In the genomic region with DNA sequence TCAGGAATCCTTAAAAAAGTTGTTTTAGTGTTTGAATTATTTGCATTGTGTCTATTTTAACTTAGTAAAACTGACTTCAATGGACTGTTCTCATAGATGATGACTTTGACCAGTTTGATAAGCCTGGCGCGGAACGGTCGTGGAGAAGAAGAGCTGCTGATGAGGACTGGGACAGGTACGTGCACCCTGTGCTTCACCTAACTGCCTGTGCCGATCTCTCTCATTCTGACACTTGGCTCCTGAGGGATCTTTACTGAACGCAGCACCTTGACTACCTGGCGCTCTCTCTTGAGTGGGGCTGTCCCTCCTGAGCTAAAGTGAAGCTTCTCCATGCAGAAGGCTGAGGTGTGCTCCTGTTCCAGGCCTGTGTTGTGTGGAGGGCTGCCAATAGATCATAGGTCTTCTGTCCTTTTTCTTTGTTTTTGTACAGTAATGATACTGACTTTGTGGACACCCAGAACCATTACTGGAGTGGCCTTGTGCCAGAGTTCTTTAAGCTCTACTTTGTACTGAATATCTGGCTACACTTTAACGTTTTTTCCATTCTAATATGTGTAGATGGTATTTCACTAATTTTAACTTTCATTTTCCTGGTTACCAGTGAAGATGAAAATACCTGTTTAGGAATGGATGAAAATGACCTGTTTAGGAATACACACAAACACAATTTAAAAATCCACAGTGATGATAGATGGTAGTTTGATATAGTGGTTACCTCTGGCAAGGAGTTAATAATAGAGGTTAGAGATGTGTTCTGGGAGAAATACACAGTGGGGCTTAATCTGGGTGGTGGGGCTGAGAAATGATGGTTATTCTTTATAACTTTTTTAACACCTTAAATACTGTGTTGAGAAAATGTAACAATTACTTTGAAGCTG, we compare ENCODE assay signal across 15 cellular contexts. TPM values are rescaled to one million over a fixed set of nuclear protein-coding genes. Genes with fewer than 3 reads are reported as not detected.
DNase-seq lines count a peak whose midpoint lies in the region; ATAC-seq, FAIRE-seq and TF ChIP-seq lines count a peak whose summit lies in the region.
"Had no signal": no experiment of that assay in that cellular context is flagged by ENCODE, and none has a peak within 500 bp of the region (broad histone marks: within the 10 kb centered on the region; RNA-seq: fewer than 3 reads in every experiment).

No MANE protein-coding gene starts in this region.

- H4K8ac ChIP-seq in H1 (ENCODE audit: extremely low read depth, insufficient read depth, low read length), result no peak overlapping the region

- H3K4me1 ChIP-seq in Panc1 (ENCODE audit: control insufficient read depth, insufficient read depth, low read length) (peaks cover 19% of the 10 kb centered on the region), H1 (replicated peaks in 1 of 4; ENCODE audit: control insufficient read depth in 3 of 4, insufficient read depth in 4 of 4, low read length in 3 of 4) (peaks cover 1 to 9% (median 6%) of the 10 kb centered on the region in 4 experiments; a peak in 5 of 7 replicates), osteoblast (ENCODE audit: insufficient read depth, low read length) (peaks cover 25% of the 10 kb centered on the region)

- intact Hi-C loops in activated CD4-positive, alpha-beta memory T cell treated with anti-CD3 and anti-CD28 coated beads for 36 hours (cut with micrococcal nuclease), result loop anchor here (10.0 kb wide), 1 partner anchor 1109 kb away; no protein-coding TSS in a partner anchor
- intact Hi-C loops in Panc1 (cut with micrococcal nuclease; ENCODE audit: unreplicated experiment), result no loop called here

- in situ Hi-C loops in Panc1 (cut with HindIII; ENCODE audit: low pct_unique_long_range_greater_than_20kb, low sequenced_read_pairs), result no loop called here

- 0 out of 2 replicates have a peak overlapping the region, but pooled peaks have one; percentile 12 for H2BK15ac ChIP-seq in H1 (ENCODE audit: low read length)

- peaks cover 14% of the 10 kb centered on the region for H3K79me1 ChIP-seq in H1 (ENCODE audit: low read depth, low read length)

- peaks cover 84% of the 10 kb centered on the region for H3K4me1 Mint-ChIP-seq in activated CD4-positive, alpha-beta memory T cell treated with anti-CD3 and anti-CD28 coated beads for 36 hours (ENCODE audit: low read depth)
- peaks cover 57% of the 10 kb centered on the region for H3K4me1 Mint-ChIP-seq in activated CD4-positive, alpha-beta memory T cell treated with anti-CD3 and anti-CD28 coated beads, Interleukin-2, amount 10 ng/mL, durations not matched to agents 7 days and 5 days

- BruUV-seq in Panc1 (replicated peaks; lab: Mats Ljungman, UMichigan), result no TSS peak

- no peak overlapping the region for H4K91ac ChIP-seq in H1 (replicated peaks; ENCODE audit: insufficient read length, low read length)

- TF ChIP-seq RAD21 in H1 (IDR thresholded peaks at IDR 0.05 in 1 of 2, conservative IDR thresholded peaks at IDR 0.05 in 1 of 2; ENCODE audit: low read depth in 2 of 2, low read length in 2 of 2), result no peak

- H3K79me2 ChIP-seq in H1 (ENCODE audit: control insufficient read depth in 1 of 2, insufficient read depth in 2 of 2, low read length in 2 of 2), result peaks cover 17 to 98% of the 10 kb centered on the region in 2 experiments
- peaks cover 95% of the 10 kb centered on the region for H3K79me2 ChIP-seq in osteoblast (ENCODE audit: insufficient read depth, low read length)

- H2AFZ ChIP-seq in H1 (ENCODE audit: low read length) (no peak overlapping the region), osteoblast (ENCODE audit: low read length) (no peak overlapping the region)

- peak; percentile 57 for ATAC-seq in Panc1
- ATAC-seq in GM19463 (IDR thresholded peaks at IDR 0.05; ENCODE audit: unreplicated experiment), result no peak
- ATAC-seq: T-cell had no signal

- H3K23ac ChIP-seq in H1 (ENCODE audit: insufficient read length), result no peak overlapping the region

- no peak overlapping the region for H3K56ac ChIP-seq in H1 (replicated peaks; ENCODE audit: insufficient read length, low read depth, low read length)

- peak overlapping the region; percentile 9 for H3K27ac Mint-ChIP-seq in activated CD4-positive, alpha-beta memory T cell treated with anti-CD3 and anti-CD28 coated beads for 36 hours
- H3K27ac Mint-ChIP-seq in activated CD4-positive, alpha-beta memory T cell treated with anti-CD3 and anti-CD28 coated beads, Interleukin-2, amount 10 ng/mL, durations not matched to agents 7 days and 5 days, result no peak overlapping the region
- H3K27ac Mint-ChIP-seq: T-cell had no signal

- H3K4me2 ChIP-seq in H1 (ENCODE audit: insufficient read depth in 1 of 2, low read depth in 2 of 2, low read length in 2 of 2) (no peak overlapping the region), osteoblast (ENCODE audit: insufficient read depth, low read length) (peak overlapping the region; percentile 68)

- no peak overlapping the region for H2BK120ac ChIP-seq in H1 (replicated peaks; ENCODE audit: low read depth, low read length)

- WGBS in H1 (ENCODE audit: extremely low coverage in 1 of 2, insufficient coverage in 1 of 2, insufficient read length in 1 of 2, insufficient replicate concordance in 2 of 2, low coverage in 1 of 2, low lambda C conversion rate in 2 of 2, missing lambda C conversion rate in 1 of 2), 2 experiments, result 94% methylated on average over 9 of the region's 9 CpGs; no CpG with 5 or more reads in 1 of the 2 experiments

- no peak overlapping the region for H2AK5ac ChIP-seq in H1 (ENCODE audit: low read depth, low read length)

- no peaks in the 10 kb centered on the region for H3K27me3 Mint-ChIP-seq in activated CD4-positive, alpha-beta memory T cell treated with anti-CD3 and anti-CD28 coated beads for 36 hours
- H3K27me3 Mint-ChIP-seq in activated CD4-positive, alpha-beta memory T cell treated with anti-CD3 and anti-CD28 coated beads, Interleukin-2, amount 10 ng/mL, durations not matched to agents 7 days and 5 days, result no peaks in the 10 kb centered on the region
- H3K27me3 Mint-ChIP-seq: T-cell had no signal

- TF ChIP-seq CTCF in Panc1 (IDR thresholded peaks at IDR 0.05) (no peak), H1 (IDR thresholded peaks at IDR 0.05; ENCODE audit: control extremely low read depth in 1 of 3, insufficient read depth in 1 of 3, low read depth in 1 of 3, low read length in 3 of 3) (no peak), osteoblast (IDR thresholded peaks at IDR 0.05; ENCODE audit: extremely low read depth, low read depth, low read length) (no peak)

- H4K20me1 ChIP-seq in H1 (replicated peaks in 1 of 2; ENCODE audit: control insufficient read depth in 1 of 2, insufficient read depth in 2 of 2, low read length in 2 of 2) (peaks cover 24 to 25% of the 10 kb centered on the region in 2 experiments), osteoblast (ENCODE audit: insufficient read depth, low read length) (peaks cover 65% of the 10 kb centered on the region)

- H3K23me2 ChIP-seq in H1 (ENCODE audit: low read depth, low read length), result no peaks in the 10 kb centered on the region

- no peak for DNase-seq in activated CD4-positive, alpha-beta memory T cell treated with anti-CD3 and anti-CD28 coated beads for 36 hours
- DNase-seq in activated CD4-positive, alpha-beta memory T cell treated with anti-CD3 and anti-CD28 coated beads, Interleukin-2, amount 10 ng/mL, durations not matched to agents 7 days and 5 days, result no peak
- no peak for DNase-seq in Panc1 (ENCODE audit: low read depth, low spot score)
- DNase-seq in H1 (ENCODE audit: low read depth in 1 of 2, low spot score in 2 of 2), result no peak
- DNase-seq in osteoblast (ENCODE audit: insufficient read length, low spot score, missing footprints), result no peak
- DNase-seq in NCI-H1694 treated with DMSO at 0.1 percent for 48 hours (lab: John Stamatoyannopoulos, UW), result no peak
- DNase-seq in ureter (ENCODE audit: low spot score), result no peak
- DNase-seq: activated CD4-positive, alpha-beta T cell treated with anti-CD3 and anti-CD28 coated beads for 48 hours; activated naive CD4-positive, alpha-beta T cell treated with anti-CD3 and anti-CD28 coated beads, Interleukin-2, amount 50 U/mL, for 16 hours; heart right ventricle; small intestine; T-cell; testis had no signal

- H3K9me3 ChIP-seq in Panc1 (ENCODE audit: control insufficient read depth, insufficient read depth, low read depth, low read length) (no peaks in the 10 kb centered on the region), H1 (ENCODE audit: insufficient read depth in 2 of 2, low read depth in 1 of 2, low read length in 1 of 2) (no peaks in the 10 kb centered on the region), osteoblast (ENCODE audit: low read depth, low read length) (no peaks in the 10 kb centered on the region)
- H3K9me3 ChIP-seq: testis had no signal

- H3K18ac ChIP-seq in H1 (ENCODE audit: extremely low read depth, low read length), result no peak overlapping the region

- H4K5ac ChIP-seq in H1 (ENCODE audit: insufficient read length, low read depth, low read length), result no peak overlapping the region

- H3K4ac ChIP-seq in H1 (replicated peaks; ENCODE audit: insufficient read length, low read depth, low read length), result no peak overlapping the region

- H3K36me3 Mint-ChIP-seq in activated CD4-positive, alpha-beta memory T cell treated with anti-CD3 and anti-CD28 coated beads for 36 hours, result peaks cover 7% of the 10 kb centered on the region
- peaks cover 29% of the 10 kb centered on the region for H3K36me3 Mint-ChIP-seq in activated CD4-positive, alpha-beta memory T cell treated with anti-CD3 and anti-CD28 coated beads, Interleukin-2, amount 10 ng/mL, durations not matched to agents 7 days and 5 days (ENCODE audit: low read depth)

- H2BK5ac ChIP-seq in H1 (ENCODE audit: low read depth, low read length), result no peak overlapping the region

- H3K4me3 ChIP-seq in Panc1 (ENCODE audit: low read depth in 2 of 2, low read length in 2 of 2), result no peak overlapping the region
- no peak overlapping the region for H3K4me3 ChIP-seq in H1 (ENCODE audit: extremely low read depth in 1 of 4, insufficient read depth in 2 of 4, low read depth in 3 of 4, low read length in 4 of 4)
- H3K4me3 ChIP-seq in osteoblast (ENCODE audit: insufficient read depth, low read length), result no peak overlapping the region
- H3K4me3 ChIP-seq: heart right ventricle, testis had no signal

- TF ChIP-seq POLR2A in H1 (IDR thresholded peaks at IDR 0.05; ENCODE audit: control extremely low read depth in 1 of 2, low read depth in 2 of 2, low read length in 2 of 2), result no peak

- H3K36me3 ChIP-seq in Panc1 (ENCODE audit: control insufficient read depth, insufficient read depth, low read length), result no peaks in the 10 kb centered on the region
- peaks cover 0 to 3% (median 0%) of the 10 kb centered on the region in 4 experiments; a peak in 1 of 8 replicates for H3K36me3 ChIP-seq in H1 (ENCODE audit: control insufficient read depth in 2 of 4, insufficient read depth in 4 of 4, low read length in 3 of 4)
- H3K36me3 ChIP-seq in osteoblast (ENCODE audit: insufficient read depth, low read length), result no peaks in the 10 kb centered on the region

- no peak for TF ChIP-seq EP300 in H1 (IDR thresholded peaks at IDR 0.05; ENCODE audit: borderline replicate concordance in 1 of 2, low read depth in 2 of 2, low read length in 2 of 2)

- H3K27me3 ChIP-seq in Panc1 (ENCODE audit: control insufficient read depth, insufficient read depth, low read length), result no peaks in the 10 kb centered on the region
- H3K27me3 ChIP-seq in H1 (replicated peaks in 1 of 4; ENCODE audit: control insufficient read depth in 3 of 4, extremely low read depth in 1 of 4, insufficient read depth in 3 of 4, low read length in 3 of 4), result no peaks in the 10 kb centered on the region
- no peaks in the 10 kb centered on the region for H3K27me3 ChIP-seq in osteoblast (ENCODE audit: insufficient read depth, low read length)
- H3K27me3 ChIP-seq: heart right ventricle, testis had no signal

- no peak overlapping the region for H3K4me3 Mint-ChIP-seq in activated CD4-positive, alpha-beta memory T cell treated with anti-CD3 and anti-CD28 coated beads for 36 hours
- no peak overlapping the region for H3K4me3 Mint-ChIP-seq in activated CD4-positive, alpha-beta memory T cell treated with anti-CD3 and anti-CD28 coated beads, Interleukin-2, amount 10 ng/mL, durations not matched to agents 7 days and 5 days
- H3K4me3 Mint-ChIP-seq: T-cell had no signal

- CTCF ChIA-PET in activated CD4-positive, alpha-beta memory T cell treated with anti-CD3 and anti-CD28 coated beads for 36 hours (lab: Charles Lee), result interaction anchor here (0.7 to 1.6 kb wide), 2 partner anchors 21 to 67 kb away, joined by 3 to 5 read pairs; partner anchors contain the start of gene RBM33
- CTCF ChIA-PET in activated CD4-positive, alpha-beta memory T cell treated with anti-CD3 and anti-CD28 coated beads, Interleukin-2, amount 10 ng/mL, durations not matched to agents 7 days and 5 days (lab: Charles Lee), result interaction anchor here (1.3 kb wide), 1 partner anchor 67 kb away, joined by 5 read pairs; no protein-coding TSS in a partner anchor
- CTCF ChIA-PET in Panc1 (lab: Charles Lee), result no interaction called here
- CTCF ChIA-PET in H1 (lab: Charles Lee; ENCODE audit: partially characterized antibody), result no interaction called here

- H3K27ac ChIP-seq in Panc1 (ENCODE audit: low read length) (no peak overlapping the region; the same call in 1 of the 2 replicates), H1 (ENCODE audit: low read depth, low read length) (no peak overlapping the region), osteoblast (ENCODE audit: low read depth, low read length) (peak overlapping the region; percentile 79)
- H3K27ac ChIP-seq: heart right ventricle, testis had no signal

- H3K9me3 Mint-ChIP-seq in activated CD4-positive, alpha-beta memory T cell treated with anti-CD3 and anti-CD28 coated beads for 36 hours, result no peaks in the 10 kb centered on the region
- no peaks in the 10 kb centered on the region for H3K9me3 Mint-ChIP-seq in activated CD4-positive, alpha-beta memory T cell treated with anti-CD3 and anti-CD28 coated beads, Interleukin-2, amount 10 ng/mL, durations not matched to agents 7 days and 5 days

- FAIRE-seq in H1 (lab: Jason Lieb, UNC), result no peak
- FAIRE-seq: D721Med, small intestine had no signal

- H2BK12ac ChIP-seq in H1 (ENCODE audit: low read depth, low read length), result no peak overlapping the region

- POLR2A ChIA-PET in activated CD4-positive, alpha-beta memory T cell treated with anti-CD3 and anti-CD28 coated beads for 36 hours (lab: Charles Lee), result interaction anchor here (1.3 kb wide), 1 partner anchor 21 kb away, joined by 3 read pairs; the partner anchor contains the start of gene RBM33
- POLR2A ChIA-PET in activated CD4-positive, alpha-beta memory T cell treated with anti-CD3 and anti-CD28 coated beads, Interleukin-2, amount 10 ng/mL, durations not matched to agents 7 days and 5 days (lab: Charles Lee), result no interaction called here
- POLR2A ChIA-PET in Panc1 (lab: Charles Lee), result no interaction called here
- POLR2A ChIA-PET in H1 (lab: Charles Lee; ENCODE audit: partially characterized antibody), result interaction anchor here (0.6 kb wide), 2 partner anchors 1112 to 1919 kb away, joined by 3 to 5 read pairs; no protein-coding TSS in a partner anchor

- no peak overlapping the region for H3K14ac ChIP-seq in H1 (ENCODE audit: insufficient read length)

- no peak overlapping the region for H2BK20ac ChIP-seq in H1 (ENCODE audit: low read length)

- no peak overlapping the region for H3K9ac ChIP-seq in H1 (replicated peaks in 1 of 4; ENCODE audit: extremely low read depth in 1 of 4, low read depth in 3 of 4, low read length in 3 of 4)

RNA-seq across cellular contexts. Expression of gene RBM33, which starts 20.9 kb away (rescaled TPM):
- total RNA-seq in activated CD4-positive, alpha-beta memory T cell treated with anti-CD3 and anti-CD28 coated beads for 36 hours, result 10 to 100 TPM; 57.7 to 65.3 TPM
- 10 to 100 TPM; 75.8 to 76.5 TPM for total RNA-seq in activated CD4-positive, alpha-beta memory T cell treated with anti-CD3 and anti-CD28 coated beads, Interleukin-2, amount 10 ng/mL, durations not matched to agents 7 days and 5 days
- total RNA-seq in Panc1 (2021; ENCODE audit: unreplicated experiment), result 61.1 TPM
- 46.3 TPM for polyA plus RNA-seq in Panc1 (2012; ENCODE audit: insufficient read length)
- total RNA-seq in H1 (2021; fragmentation: NEBNext Ultra II Directional; extraction: Animal tissue kit (Norgen Biotek cat#: 25700)), result 56.5 and 64.6 TPM in 2 replicates
- 16.5 and 32.5 TPM in 2 replicates for polyA plus RNA-seq in H1 (2011; rRNA removed)
- 12.2 TPM for polyA plus RNA-seq in H1 (2011; cell fraction: cytosol; rRNA removed)
- polyA plus RNA-seq in H1 (2011; cell fraction: nucleus; rRNA removed), result 46.4 TPM
- polyA plus RNA-seq in H1 (2012, experiment 1 of 2), result 19.6 to 25.6 TPM (median 22.5 TPM) in 4 replicates
- 3.7 TPM for polyA plus RNA-seq in H1 (2012, experiment 2 of 2)
- 38.4 TPM for polyA plus RNA-seq in H1 (2013, experiment 1 of 2)
- polyA plus RNA-seq in H1 (2013, experiment 2 of 2), result 36.8 TPM
- polyA minus RNA-seq in H1 (2011; rRNA and poly(A)+ RNA removed), result 16.2 and 17.2 TPM in 2 replicates
- 19.3 TPM for polyA minus RNA-seq in H1 (2011; cell fraction: cytosol; rRNA and poly(A)+ RNA removed)
- polyA minus RNA-seq in H1 (2011; cell fraction: nucleus; rRNA and poly(A)+ RNA removed), result 62.6 TPM
- 25.0 and 27.5 TPM in 2 replicates for total RNA-seq in osteoblast
- total RNA-seq in ureter, result 70.8 TPM

Comparison
In these comparisons a context has a peak if more than half of its experiments do, and no peak if none do; other contexts are left out.
1. POLR2A ChIA-PET loops: an anchor here in activated CD4-positive, alpha-beta memory T cell treated with anti-CD3 and anti-CD28 coated beads for 36 hours (1.3 kb wide) and H1 (0.6 kb wide); none called in activated CD4-positive, alpha-beta memory T cell treated with anti-CD3 and anti-CD28 coated beads, Interleukin-2, amount 10 ng/mL, durations not matched to agents 7 days and 5 days and Panc1.
2. CTCF ChIA-PET loops: an anchor here in activated CD4-positive, alpha-beta memory T cell treated with anti-CD3 and anti-CD28 coated beads for 36 hours (0.7 to 1.6 kb wide) and activated CD4-positive, alpha-beta memory T cell treated with anti-CD3 and anti-CD28 coated beads, Interleukin-2, amount 10 ng/mL, durations not matched to agents 7 days and 5 days (1.3 kb wide); none called in Panc1 and H1.